Comparison of ENCODE assay signal across 30 cellular contexts in the genomic region with DNA sequence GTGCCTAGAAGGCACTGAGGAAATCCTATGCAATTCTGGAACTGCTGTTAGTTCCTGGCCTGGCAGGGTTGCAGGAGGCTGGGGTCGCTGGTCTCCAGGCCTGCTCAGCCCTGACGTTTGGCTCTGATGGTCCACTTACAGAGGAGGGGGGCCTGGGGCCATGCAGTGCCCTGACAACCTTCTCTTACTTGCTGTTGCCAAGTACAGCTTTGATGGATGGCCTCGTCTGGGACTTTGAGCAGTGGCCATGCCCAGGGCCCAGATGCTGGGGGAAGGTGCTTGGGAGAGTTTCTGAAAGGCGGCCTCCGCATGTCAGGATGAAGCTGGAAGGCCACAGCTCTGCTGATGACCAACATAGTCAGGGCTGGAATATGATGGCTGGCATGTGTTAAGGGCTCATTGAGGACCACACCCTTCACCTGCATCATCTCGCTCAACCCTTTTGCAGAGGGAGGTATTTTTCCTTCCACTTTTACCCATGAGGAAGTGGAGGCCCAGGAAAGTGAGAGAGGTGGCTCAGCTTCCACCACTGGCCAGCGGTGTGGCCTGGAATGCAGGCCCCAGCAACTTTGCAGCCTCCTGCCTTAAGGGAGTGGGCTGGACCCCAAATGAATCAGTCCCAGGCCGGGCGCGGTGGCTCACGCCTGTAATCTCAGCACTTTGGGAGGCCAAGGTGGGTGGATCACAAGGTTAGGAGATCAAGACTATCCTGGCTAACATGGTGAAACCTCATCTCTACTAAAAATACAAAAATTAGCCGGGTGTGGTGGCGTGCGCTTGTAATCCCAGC. TPM values are rescaled to one million over a fixed set of nuclear protein-coding genes. Genes with fewer than 3 reads are reported as not detected.
A peak's percentile ranks its signal among the peaks of the same experiment; 100 is the strongest.
DNase-seq lines count a peak whose midpoint lies in the region; ATAC-seq, FAIRE-seq and TF ChIP-seq lines count a peak whose summit lies in the region.
"Had no signal": no experiment of that assay in that cellular context is flagged by ENCODE, and none has a peak within 500 bp of the region (broad histone marks: within the 10 kb centered on the region; RNA-seq: fewer than 3 reads in every experiment).

No MANE protein-coding gene starts in this region.

- DNase-seq in activated CD8-positive, alpha-beta memory T cell treated with anti-CD3 and anti-CD28 coated beads, Interleukin-2, amount 50 U/mL, for 4 hours = peak; percentile 4
- no peak for DNase-seq in activated CD8-positive, alpha-beta memory T cell treated with anti-CD3 and anti-CD28 coated beads, Interleukin-2, amount 10 ng/mL, durations not matched to agents 7 days and 5 days
- DNase-seq in H1 (ENCODE audit: low read depth in 1 of 2, low spot score in 2 of 2) (no peak), sciatic nerve (ENCODE audit: low spot score) (peak; percentile 41), NCI-H526 (lab: John Stamatoyannopoulos, UW) (no peak), mesendoderm (no peak)
- DNase-seq: activated CD4-positive, alpha-beta T cell treated with anti-CD3 and anti-CD28 coated beads for 36 hours; activated CD8-positive, alpha-beta T cell treated with anti-CD3 and anti-CD28 coated beads for 36 hours; caudate nucleus; DMS79 treated with DMSO at 0.1 percent for 48 hours; foreskin keratinocyte; GDM1; IMR-90; NCI-H1436 treated with DMSO at 0.1 percent for 48 hours; NCI-H2081 treated with DMSO at 0.1 percent for 48 hours; NCI-H2227 treated with DMSO at 0.1 percent for 48 hours; NCI-H69; PC-9; SIG-M5; stimulated activated CD4-positive, alpha-beta T cell treated with anti-CD3 and anti-CD28 coated beads, Interleukin-12 subunit alpha, Interleukin-12 subunit beta, amount 100 ng/mL, for 4 hours; stimulated activated CD4-positive, alpha-beta T cell treated with anti-CD3 and anti-CD28 coated beads, Interleukin-2, amount 100 ng/mL, for 48 hours; transverse colon had no signal

- H3K4me3 ChIP-seq in BLaER1 = no peak overlapping the region
- no peak overlapping the region for H3K4me3 ChIP-seq in H1 (ENCODE audit: extremely low read depth in 1 of 4, insufficient read depth in 2 of 4, low read depth in 3 of 4, low read length in 4 of 4)
- H3K4me3 ChIP-seq in mesendoderm (ENCODE audit: low read length) = no peak overlapping the region
- H3K4me3 ChIP-seq: esophagus muscularis mucosa, pancreas, PC-9, transverse colon had no signal

- no peak overlapping the region for H3K27ac Mint-ChIP-seq in activated CD8-positive, alpha-beta memory T cell treated with anti-CD3 and anti-CD28 coated beads, Interleukin-2, amount 10 ng/mL, durations not matched to agents 7 days and 5 days
- H3K27ac Mint-ChIP-seq: activated CD4-positive, alpha-beta T cell treated with anti-CD3 and anti-CD28 coated beads for 36 hours; activated CD8-positive, alpha-beta T cell treated with anti-CD3 and anti-CD28 coated beads for 36 hours; CD4-positive, alpha-beta T cell; T-helper 2 cell treated with Interferon-gamma antibody and Interleukin-4, amounts not matched to agents 5 μg/mL and 100 μg/mL, for 36 hours had no signal

- H3K23ac ChIP-seq in H1 (ENCODE audit: insufficient read length) (no peak overlapping the region), mesendoderm (ENCODE audit: low read length) (no peak overlapping the region)

- peaks cover 18% of the 10 kb centered on the region for H3K36me3 Mint-ChIP-seq in activated CD8-positive, alpha-beta memory T cell treated with anti-CD3 and anti-CD28 coated beads, Interleukin-2, amount 10 ng/mL, durations not matched to agents 7 days and 5 days

- no peaks in the 10 kb centered on the region for H3K4me1 Mint-ChIP-seq in activated CD8-positive, alpha-beta memory T cell treated with anti-CD3 and anti-CD28 coated beads, Interleukin-2, amount 10 ng/mL, durations not matched to agents 7 days and 5 days
- H3K4me1 Mint-ChIP-seq: activated CD4-positive, alpha-beta T cell treated with anti-CD3 and anti-CD28 coated beads for 36 hours had no signal

- peaks cover 6% of the 10 kb centered on the region for H3K9me3 Mint-ChIP-seq in activated CD8-positive, alpha-beta memory T cell treated with anti-CD3 and anti-CD28 coated beads, Interleukin-2, amount 10 ng/mL, durations not matched to agents 7 days and 5 days (ENCODE audit: low read depth)
- H3K9me3 Mint-ChIP-seq: CD4-positive, alpha-beta T cell had no signal

- no peak overlapping the region for H2BK20ac ChIP-seq in H1 (ENCODE audit: low read length)

- H3K4me1 ChIP-seq in BLaER1 (peaks cover 53% of the 10 kb centered on the region), H1 (replicated peaks in 1 of 4; ENCODE audit: control insufficient read depth in 3 of 4, insufficient read depth in 4 of 4, low read length in 3 of 4) (no peaks in the 10 kb centered on the region; a peak in 2 of 7 replicates), mesendoderm (ENCODE audit: control insufficient read depth, low read depth, low read length) (no peaks in the 10 kb centered on the region)
- H3K4me1 ChIP-seq: esophagus muscularis mucosa, foreskin keratinocyte, pancreas, transverse colon had no signal

- no peak overlapping the region for H2BK12ac ChIP-seq in H1 (ENCODE audit: low read depth, low read length)

- no peak for TF ChIP-seq POLR2A in H1 (IDR thresholded peaks at IDR 0.05; ENCODE audit: control extremely low read depth in 1 of 2, low read depth in 2 of 2, low read length in 2 of 2)

- H4K91ac ChIP-seq in H1 (replicated peaks; ENCODE audit: insufficient read length, low read length) = no peak overlapping the region

- H2BK120ac ChIP-seq in H1 (replicated peaks; ENCODE audit: low read depth, low read length) (no peak overlapping the region), mesendoderm (ENCODE audit: low read depth, low read length) (no peak overlapping the region)

- H3K79me2 ChIP-seq in H1 (ENCODE audit: control insufficient read depth in 1 of 2, insufficient read depth in 2 of 2, low read length in 2 of 2) (no peaks in the 10 kb centered on the region), mesendoderm (ENCODE audit: control insufficient read depth, insufficient read depth, low read length) (no peaks in the 10 kb centered on the region)

- peaks cover 10% of the 10 kb centered on the region; the same call in 1 of the 2 replicates for H3K23me2 ChIP-seq in H1 (ENCODE audit: low read depth, low read length)

- no peak for FAIRE-seq in H1 (lab: Jason Lieb, UNC)
- FAIRE-seq: endometrium, pancreas had no signal

- no peak overlapping the region for H4K5ac ChIP-seq in H1 (ENCODE audit: insufficient read length, low read depth, low read length)
- no peak overlapping the region for H4K5ac ChIP-seq in mesendoderm (ENCODE audit: low read length)

- H3K9ac ChIP-seq in BLaER1 = no peak overlapping the region
- H3K9ac ChIP-seq in H1 (replicated peaks in 1 of 4; ENCODE audit: extremely low read depth in 1 of 4, low read depth in 3 of 4, low read length in 3 of 4) = no peak overlapping the region
- no peak overlapping the region for H3K9ac ChIP-seq in mesendoderm (ENCODE audit: low read length)

- TF ChIP-seq EP300 in H1 (IDR thresholded peaks at IDR 0.05; ENCODE audit: borderline replicate concordance in 1 of 2, low read depth in 2 of 2, low read length in 2 of 2) = no peak

- no peak for TF ChIP-seq RAD21 in H1 (IDR thresholded peaks at IDR 0.05 in 1 of 2, conservative IDR thresholded peaks at IDR 0.05 in 1 of 2; ENCODE audit: low read depth in 2 of 2, low read length in 2 of 2)

- peak overlapping the region; percentile 1; the same call in 1 of the 2 replicates for H3K4me2 ChIP-seq in BLaER1
- no peak overlapping the region for H3K4me2 ChIP-seq in H1 (ENCODE audit: insufficient read depth in 1 of 2, low read depth in 2 of 2, low read length in 2 of 2)
- no peak overlapping the region for H3K4me2 ChIP-seq in mesendoderm (ENCODE audit: low read length)
- H3K4me2 ChIP-seq: PC-9 had no signal

- peaks cover 62% of the 10 kb centered on the region for H3K36me3 ChIP-seq in BLaER1
- H3K36me3 ChIP-seq in H1 (ENCODE audit: control insufficient read depth in 2 of 4, insufficient read depth in 4 of 4, low read length in 3 of 4) = no peaks in the 10 kb centered on the region
- H3K36me3 ChIP-seq in mesendoderm (ENCODE audit: control insufficient read depth, insufficient read depth, low read length) = no peaks in the 10 kb centered on the region
- H3K36me3 ChIP-seq: esophagus muscularis mucosa, pancreas, transverse colon had no signal

- POLR2A ChIA-PET in H1 (lab: Charles Lee; ENCODE audit: partially characterized antibody) = interaction anchor here (1.2 kb wide), 1 partner anchor 68 kb away, joined by 3 read pairs; no protein-coding TSS in a partner anchor

- TF ChIP-seq CTCF in H1 (IDR thresholded peaks at IDR 0.05; ENCODE audit: control extremely low read depth in 1 of 3, insufficient read depth in 1 of 3, low read depth in 1 of 3, low read length in 3 of 3) = no peak

- H3K4ac ChIP-seq in H1 (replicated peaks; ENCODE audit: insufficient read length, low read depth, low read length) (no peak overlapping the region), mesendoderm (ENCODE audit: low read depth, low read length) (no peak overlapping the region)

- H4K8ac ChIP-seq in H1 (ENCODE audit: extremely low read depth, insufficient read depth, low read length) = peak overlapping the region; percentile 68; the same call in 1 of the 2 replicates
- no peak overlapping the region for H4K8ac ChIP-seq in mesendoderm (ENCODE audit: low read depth, low read length)

- H2AK5ac ChIP-seq in H1 (ENCODE audit: low read depth, low read length) = no peak overlapping the region
- no peak overlapping the region for H2AK5ac ChIP-seq in mesendoderm (ENCODE audit: low read length)

- H3K9me3 ChIP-seq in BLaER1 (peaks cover 45% of the 10 kb centered on the region), H1 (ENCODE audit: insufficient read depth in 2 of 2, low read depth in 1 of 2, low read length in 1 of 2) (peaks cover 21 to 36% of the 10 kb centered on the region in 2 experiments)
- H3K9me3 ChIP-seq: esophagus muscularis mucosa, pancreas, transverse colon had no signal

- H4K20me1 ChIP-seq in BLaER1 = no peaks in the 10 kb centered on the region
- H4K20me1 ChIP-seq in H1 (replicated peaks in 1 of 2; ENCODE audit: control insufficient read depth in 1 of 2, insufficient read depth in 2 of 2, low read length in 2 of 2) = peaks cover 0 to 6% of the 10 kb centered on the region in 2 experiments

- intact Hi-C loops in sciatic nerve (cut with DNase I) = no loop called here

- H3K56ac ChIP-seq in H1 (replicated peaks; ENCODE audit: insufficient read length, low read depth, low read length) = no peak overlapping the region
- H3K56ac ChIP-seq in mesendoderm (ENCODE audit: low read length) = no peak overlapping the region

- H3K27me3 Mint-ChIP-seq in activated CD8-positive, alpha-beta memory T cell treated with anti-CD3 and anti-CD28 coated beads, Interleukin-2, amount 10 ng/mL, durations not matched to agents 7 days and 5 days = no peaks in the 10 kb centered on the region
- H3K27me3 Mint-ChIP-seq: activated CD4-positive, alpha-beta T cell treated with anti-CD3 and anti-CD28 coated beads for 36 hours; activated CD8-positive, alpha-beta T cell treated with anti-CD3 and anti-CD28 coated beads for 36 hours; CD4-positive, alpha-beta T cell had no signal

- H3K14ac ChIP-seq in H1 (ENCODE audit: insufficient read length) = no peak overlapping the region

- no peak overlapping the region for H2BK5ac ChIP-seq in H1 (ENCODE audit: low read depth, low read length)
- no peak overlapping the region for H2BK5ac ChIP-seq in mesendoderm (ENCODE audit: low read length)

- no peak overlapping the region for H2AFZ ChIP-seq in H1 (ENCODE audit: low read length)
- H2AFZ ChIP-seq: PC-9 had no signal

- H3K79me1 ChIP-seq in H1 (ENCODE audit: low read depth, low read length) (no peaks in the 10 kb centered on the region), mesendoderm (ENCODE audit: low read length) (no peaks in the 10 kb centered on the region)

- H3K18ac ChIP-seq in H1 (ENCODE audit: extremely low read depth, low read length) (no peak overlapping the region), mesendoderm (ENCODE audit: low read length) (no peak overlapping the region)

- CTCF ChIA-PET in activated CD8-positive, alpha-beta memory T cell treated with anti-CD3 and anti-CD28 coated beads, Interleukin-2, amount 10 ng/mL, durations not matched to agents 7 days and 5 days (lab: Charles Lee) = no interaction called here
- CTCF ChIA-PET in H1 (lab: Charles Lee; ENCODE audit: partially characterized antibody) = interaction anchor here (1.4 kb wide), 1 partner anchor 21 kb away, joined by 3 read pairs; no protein-coding TSS in a partner anchor

- H3K4me3 Mint-ChIP-seq in activated CD8-positive, alpha-beta memory T cell treated with anti-CD3 and anti-CD28 coated beads, Interleukin-2, amount 10 ng/mL, durations not matched to agents 7 days and 5 days = no peak overlapping the region
- H3K4me3 Mint-ChIP-seq: activated CD4-positive, alpha-beta T cell treated with anti-CD3 and anti-CD28 coated beads for 36 hours; activated CD8-positive, alpha-beta T cell treated with anti-CD3 and anti-CD28 coated beads for 36 hours; CD4-positive, alpha-beta T cell; T-helper 2 cell treated with Interferon-gamma antibody and Interleukin-4, amounts not matched to agents 5 μg/mL and 100 μg/mL, for 36 hours had no signal

- H3K27me3 ChIP-seq in BLaER1 (no peaks in the 10 kb centered on the region), H1 (replicated peaks in 1 of 4; ENCODE audit: control insufficient read depth in 3 of 4, extremely low read depth in 1 of 4, insufficient read depth in 3 of 4, low read length in 3 of 4) (no peaks in the 10 kb centered on the region), mesendoderm (ENCODE audit: insufficient read depth, low read length, poor library complexity) (no peaks in the 10 kb centered on the region)
- H3K27me3 ChIP-seq: foreskin keratinocyte, pancreas had no signal

- no peak overlapping the region for H2BK15ac ChIP-seq in H1 (ENCODE audit: low read length)
- H2BK15ac ChIP-seq in mesendoderm (replicated peaks; ENCODE audit: low read depth) = no peak overlapping the region

- ATAC-seq in activated CD8-positive, alpha-beta memory T cell treated with anti-CD3 and anti-CD28 coated beads, Interleukin-2, amount 10 ng/mL, durations not matched to agents 7 days and 5 days = no peak
- no peak for ATAC-seq in sciatic nerve
- no peak for ATAC-seq in GM19328 (IDR thresholded peaks at IDR 0.05; ENCODE audit: unreplicated experiment)
- ATAC-seq: activated CD4-positive, alpha-beta T cell treated with anti-CD3 and anti-CD28 coated beads for 36 hours; activated CD8-positive, alpha-beta T cell treated with anti-CD3 and anti-CD28 coated beads for 36 hours; foreskin keratinocyte; pancreas had no signal

- H3K27ac ChIP-seq in BLaER1 (no peak overlapping the region), H1 (ENCODE audit: low read depth, low read length) (no peak overlapping the region), mesendoderm (ENCODE audit: low read depth, low read length) (no peak overlapping the region)
- H3K27ac ChIP-seq: esophagus muscularis mucosa, foreskin keratinocyte, pancreas, PC-9, transverse colon had no signal

- 86% methylated on average over 14 of the region's 14 CpGs; no CpG with 5 or more reads in 1 of the 2 experiments for WGBS in H1 (ENCODE audit: extremely low coverage in 1 of 2, insufficient coverage in 1 of 2, insufficient read length in 1 of 2, insufficient replicate concordance in 2 of 2, low coverage in 1 of 2, low lambda C conversion rate in 2 of 2, missing lambda C conversion rate in 1 of 2), 2 experiments
- no CpG with 5 or more reads among the region's 14 CpGs for WGBS in mesendoderm (ENCODE audit: extremely low coverage, insufficient coverage, low lambda C conversion rate)

RNA-seq across cellular contexts. Expression of a gene that starts 34.7 kb away (rescaled TPM):
- total RNA-seq in activated CD8-positive, alpha-beta memory T cell treated with anti-CD3 and anti-CD28 coated beads, Interleukin-2, amount 10 ng/mL, durations not matched to agents 7 days and 5 days = 1 to 10 TPM; 2.3 to 3.9 TPM
- total RNA-seq in H1 (2021; fragmentation: NEBNext Ultra II Directional; extraction: Animal tissue kit (Norgen Biotek cat#: 25700)) = 5.4 and 5.9 TPM in 2 replicates
- 3.1 and 4.7 TPM in 2 replicates for polyA plus RNA-seq in H1 (2011; rRNA removed)
- 2.7 TPM for polyA plus RNA-seq in H1 (2011; cell fraction: cytosol; rRNA removed)
- polyA plus RNA-seq in H1 (2011; cell fraction: nucleus; rRNA removed) = 3.4 TPM
- 2.7 to 3.3 TPM (median 3.0 TPM) in 4 replicates for polyA plus RNA-seq in H1 (2012, experiment 1 of 2)
- 2.7 TPM for polyA plus RNA-seq in H1 (2012, experiment 2 of 2)
- polyA plus RNA-seq in H1 (2013, experiment 1 of 2) = 4.4 TPM
- polyA plus RNA-seq in H1 (2013, experiment 2 of 2) = 4.9 TPM
- polyA minus RNA-seq in H1 (2011; rRNA and poly(A)+ RNA removed) = 2.8 and 3.0 TPM in 2 replicates
- polyA minus RNA-seq in H1 (2011; cell fraction: cytosol; rRNA and poly(A)+ RNA removed) = 3.1 TPM
- polyA minus RNA-seq in H1 (2011; cell fraction: nucleus; rRNA and poly(A)+ RNA removed) = 3.7 TPM
- total RNA-seq in sciatic nerve = 6.8 TPM
- 6.9 TPM for polyA plus RNA-seq in mesendoderm (2013, experiment 1 of 2)
- polyA plus RNA-seq in mesendoderm (2013, experiment 2 of 2) = 7.0 TPM
- total RNA-seq: LHCN-M2 had no signal

Comparison
In these comparisons a context has a peak if more than half of its experiments do, and no peak if none do; other contexts are left out.
1. DNase-seq: peak in activated CD8-positive, alpha-beta memory T cell treated with anti-CD3 and anti-CD28 coated beads, Interleukin-2, amount 50 U/mL, for 4 hours (single experiment) and sciatic nerve (single experiment); none in activated CD8-positive, alpha-beta memory T cell treated with anti-CD3 and anti-CD28 coated beads, Interleukin-2, amount 10 ng/mL, durations not matched to agents 7 days and 5 days (single experiment), H1 (0 of 2), NCI-H526 (0 of 2) and mesendoderm (single experiment).